1 cellular context compared by ENCODE assay signal in genomic region chrX:65707153-65707552, GRCh38.
TF ChIP-seq lines count a peak whose summit lies in the region.

No MANE protein-coding gene starts in this region.

TF ChIP-seq in IMR-90, 13 proteins besides CTCF, POLR2A, EP300 and RAD21 (continued from another document):
- TF ChIP-seq ELK1 (IDR thresholded peaks at IDR 0.05; ENCODE audit: borderline replicate concordance, low read depth, low read length) (no peak), MAFK (IDR thresholded peaks at IDR 0.05; ENCODE audit: low read depth, low read length) (no peak), RCOR1 (IDR thresholded peaks at IDR 0.05; ENCODE audit: insufficient replicate concordance, low read length) (no peak), CEBPB (IDR thresholded peaks at IDR 0.05; ENCODE audit: low read depth, low read length) (no peak), NFE2L2 (IDR thresholded peaks at IDR 0.05; ENCODE audit: low read depth, low read length) (no peak), FOS (IDR thresholded peaks at IDR 0.05; ENCODE audit: low read depth, low read length) (no peak), BHLHE40 (IDR thresholded peaks at IDR 0.05; ENCODE audit: low read depth, low read length) (no peak; the same call in 1 of the 2 replicates), MXI1 (IDR thresholded peaks at IDR 0.05; ENCODE audit: borderline replicate concordance, low read depth, low read length) (no peak)
TF ChIP-seq in IMR-90: peak in this region for 0.
